In the genomic region with DNA sequence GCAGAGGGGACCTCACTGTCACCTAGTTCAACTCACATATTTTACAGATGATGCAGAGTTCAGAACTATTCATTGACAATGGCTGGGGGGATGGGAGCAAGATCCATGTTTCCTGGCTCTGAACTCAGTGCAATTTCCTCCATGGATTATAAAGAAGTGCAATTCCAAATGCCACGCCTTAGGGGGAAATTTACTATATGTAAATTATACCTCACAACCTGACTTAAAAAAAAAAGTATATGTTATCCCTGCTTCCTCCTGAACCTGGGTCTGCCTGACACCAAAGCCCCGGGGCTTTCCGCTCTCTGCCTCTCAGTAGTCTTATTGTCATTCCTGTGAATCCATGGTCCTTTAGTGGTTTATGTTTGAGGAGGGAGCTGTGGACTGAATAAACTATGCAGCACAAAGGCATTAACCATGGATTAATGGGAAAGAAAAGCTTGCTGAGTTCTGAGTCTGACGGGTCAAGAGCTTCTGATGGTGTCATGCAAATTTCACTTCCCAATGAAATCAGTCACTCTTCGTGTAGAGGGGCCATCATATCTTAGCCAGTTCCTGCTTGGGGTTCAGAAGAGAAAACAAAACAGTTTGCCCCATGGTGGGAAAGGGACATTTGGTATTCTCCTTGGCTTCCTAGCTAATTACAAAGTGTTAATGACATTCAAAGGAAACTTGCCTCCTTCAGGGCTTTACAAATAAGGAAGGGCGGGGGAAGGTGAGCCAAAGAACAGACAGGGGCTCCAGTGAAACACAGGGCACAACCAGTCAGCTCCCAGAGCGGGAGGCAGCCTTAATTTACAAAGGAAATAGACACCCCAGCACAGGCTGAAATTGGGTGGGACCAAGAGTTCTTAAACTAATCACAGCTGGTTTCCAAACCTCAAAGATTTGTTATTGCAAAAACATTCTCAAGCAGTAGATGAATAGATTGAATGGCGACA, we compare ENCODE assay signal across 8 cellular contexts. TPM values are rescaled to one million over a fixed set of nuclear protein-coding genes. Genes with fewer than 3 reads are reported as not detected.
A peak's percentile ranks its signal among the peaks of the same experiment; 100 is the strongest.
DNase-seq lines count a peak whose midpoint lies in the region; ATAC-seq and TF ChIP-seq lines count a peak whose summit lies in the region.

No MANE protein-coding gene starts in this region.

- TF ChIP-seq CTCF in gastroesophageal sphincter (IDR thresholded peaks at IDR 0.05) (no peak), sigmoid colon (IDR thresholded peaks at IDR 0.05) (no peak)

- intact Hi-C loops in sigmoid colon (cut with DNase I) = no loop called here

- WGBS in gastroesophageal sphincter (ENCODE audit: low coverage in 1 of 2), 2 donors = 38 to 63% methylated on average over 4 to 6 of the region's 8 CpGs
- 36 to 46% methylated on average over 8 of the region's 8 CpGs for WGBS in sigmoid colon, 2 donors

- H3K9me3 ChIP-seq in gastroesophageal sphincter = no peaks in the 10 kb centered on the region
- no peaks in the 10 kb centered on the region for H3K9me3 ChIP-seq in sigmoid colon

- H3K36me3 ChIP-seq in H7 (replicated peaks; ENCODE audit: control insufficient read depth, insufficient read depth, low read length) = no peaks in the 10 kb centered on the region
- no peaks in the 10 kb centered on the region for H3K36me3 ChIP-seq in gastroesophageal sphincter
- H3K36me3 ChIP-seq in sigmoid colon = no peaks in the 10 kb centered on the region

- ATAC-seq in SK-N-SH treated with all-trans-retinoic acid at 6 μM for 48 hours = peak; percentile 35
- no peak for ATAC-seq in gastroesophageal sphincter
- ATAC-seq in GM21390 (IDR thresholded peaks at IDR 0.05; ENCODE audit: unreplicated experiment) = no peak

- H3K27ac ChIP-seq in gastroesophageal sphincter (peak overlapping the region in 3 of 4 donors; percentile 8 to 37 (median 24)), sigmoid colon (peak overlapping the region; percentile 10 to 35 (median 23))

- peaks cover 0 to 21% (median 0%) of the 10 kb centered on the region in 3 donors for H3K4me1 ChIP-seq in gastroesophageal sphincter
- peaks cover 0 to 16% (median 11%) of the 10 kb centered on the region in 4 donors for H3K4me1 ChIP-seq in sigmoid colon

- DNase-seq in H7 (peak; percentile 40), sigmoid colon (no peak), GF-D8 (lab: John Stamatoyannopoulos, UW) (no peak), cerebellum (ENCODE audit: low spot score) (no peak), hippocampal formation (lab: John Stamatoyannopoulos, UW) (no peak)

- TF ChIP-seq POLR2A in gastroesophageal sphincter (IDR thresholded peaks at IDR 0.05) (no peak), sigmoid colon (IDR thresholded peaks at IDR 0.05) (no peak)

- no peaks in the 10 kb centered on the region for H3K27me3 ChIP-seq in H7 (ENCODE audit: control insufficient read depth, insufficient read depth, low read length)
- H3K27me3 ChIP-seq in gastroesophageal sphincter = no peaks in the 10 kb centered on the region
- H3K27me3 ChIP-seq in sigmoid colon = no peaks in the 10 kb centered on the region

- no peak overlapping the region for H3K4me3 ChIP-seq in H7 (ENCODE audit: insufficient read depth, low read depth, low read length)
- no peak overlapping the region for H3K4me3 ChIP-seq in gastroesophageal sphincter
- no peak overlapping the region for H3K4me3 ChIP-seq in sigmoid colon

- TF ChIP-seq EP300 in gastroesophageal sphincter (IDR thresholded peaks at IDR 0.05) = no peak
- no peak for TF ChIP-seq EP300 in sigmoid colon (IDR thresholded peaks at IDR 0.05)

TF ChIP-seq in SK-N-SH treated with all-trans-retinoic acid at 6 μM for 48 hours, 23 proteins besides CTCF, POLR2A, EP300 and RAD21:
- TF ChIP-seq, protein P1, sequence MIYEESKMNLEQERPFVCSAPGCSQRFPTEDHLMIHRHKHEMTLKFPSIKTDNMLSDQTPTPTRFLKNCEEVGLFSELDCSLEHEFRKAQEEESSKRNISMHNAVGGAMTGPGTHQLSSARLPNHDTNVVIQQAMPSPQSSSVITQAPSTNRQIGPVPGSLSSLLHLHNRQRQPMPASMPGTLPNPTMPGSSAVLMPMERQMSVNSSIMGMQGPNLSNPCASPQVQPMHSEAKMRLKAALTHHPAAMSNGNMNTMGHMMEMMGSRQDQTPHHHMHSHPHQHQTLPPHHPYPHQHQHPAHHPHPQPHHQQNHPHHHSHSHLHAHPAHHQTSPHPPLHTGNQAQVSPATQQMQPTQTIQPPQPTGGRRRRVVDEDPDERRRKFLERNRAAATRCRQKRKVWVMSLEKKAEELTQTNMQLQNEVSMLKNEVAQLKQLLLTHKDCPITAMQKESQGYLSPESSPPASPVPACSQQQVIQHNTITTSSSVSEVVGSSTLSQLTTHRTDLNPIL (CRISPR knock-in tag; IDR thresholded peaks at IDR 0.05; ENCODE audit: low read depth) = no peak
- TF ChIP-seq ISL1 (CRISPR knock-in tag; IDR thresholded peaks at IDR 0.05) = no peak
- TF ChIP-seq GLIS3 (CRISPR knock-in tag; IDR thresholded peaks at IDR 0.05) = no peak
- no peak for TF ChIP-seq ZNF565 (CRISPR knock-in tag; conservative IDR thresholded peaks at IDR 0.05; ENCODE audit: low read depth)
TF ChIP-seq in SK-N-SH treated with all-trans-retinoic acid at 6 μM for 48 hours: peak in this region for 0.

RNA-seq across cellular contexts. Expression of a gene that starts 14.3 kb away (rescaled TPM):
- total RNA-seq in H7 (2014; rRNA removed; shearing (Covaris generic)) = 0.07 and 0.18 TPM in 2 replicates
- total RNA-seq in gastroesophageal sphincter (not detected), sigmoid colon (not detected), cerebellum (not detected)
- polyA plus RNA-seq in sigmoid colon = under 1 TPM in 1 of 3 donors, not detected in 2; 0.17 TPM

RNA-seq across cellular contexts. Expression of a gene that starts 55.2 kb away (rescaled TPM):
- 11,693 and 13,183 TPM in 2 replicates for total RNA-seq in H7 (2014; rRNA removed; shearing (Covaris generic))
- total RNA-seq in gastroesophageal sphincter (1,000 to 10,000 TPM; 2,260 to 4,561 (median 3,693) TPM), sigmoid colon (1,000 to 10,000 TPM; 1,233 to 1,969 (median 1,534) TPM), cerebellum (3,074 TPM)
- over 10,000 TPM; 11,980 to 20,488 (median 18,152) TPM for polyA plus RNA-seq in sigmoid colon
